1 cellular context compared by ENCODE assay signal in genomic region chr2:127053731-127054603, GRCh38.
TF ChIP-seq lines count a peak whose summit lies in the region.

No MANE protein-coding gene starts in this region.

TF ChIP-seq in GM23338, 12 proteins besides CTCF, POLR2A, EP300 and RAD21 (continued from another document):
- no peak for TF ChIP-seq ZNF462 (CRISPR knock-in tag; IDR thresholded peaks at IDR 0.05)
- no peak for TF ChIP-seq ZNF331 (CRISPR knock-in tag; IDR thresholded peaks at IDR 0.05; ENCODE audit: low read depth)
- TF ChIP-seq STAT1 (IDR thresholded peaks at IDR 0.05; ENCODE audit: unreplicated experiment), result no peak
- no peak for TF ChIP-seq NANOG (IDR thresholded peaks at IDR 0.05; ENCODE audit: borderline replicate concordance)
TF ChIP-seq in GM23338: peak in this region for 0.
